19 cellular contexts compared by ENCODE assay signal in genomic region chr5:114649878-114650277, GRCh38.
DNase-seq lines count a peak whose midpoint lies in the region; ATAC-seq lines count a peak whose summit lies in the region.
"Had no signal": no experiment of that assay in that cellular context is flagged by ENCODE, and none has a peak within 500 bp of the region (broad histone marks: within the 10 kb centered on the region; RNA-seq: fewer than 3 reads in every experiment).

No MANE protein-coding gene starts in this region.

- H3K36me3 Mint-ChIP-seq in activated CD4-positive, alpha-beta memory T cell treated with anti-CD3 and anti-CD28 coated beads for 36 hours, result no peaks in the 10 kb centered on the region
- no peaks in the 10 kb centered on the region for H3K36me3 Mint-ChIP-seq in T-helper 17 cell (ENCODE audit: low read depth)

- no peaks in the 10 kb centered on the region for H3K27me3 Mint-ChIP-seq in activated CD4-positive, alpha-beta memory T cell treated with anti-CD3 and anti-CD28 coated beads for 36 hours
- no peaks in the 10 kb centered on the region for H3K27me3 Mint-ChIP-seq in T-helper 17 cell
- H3K27me3 Mint-ChIP-seq: CD4-positive, alpha-beta memory T cell had no signal

- no peak for DNase-seq in activated CD4-positive, alpha-beta memory T cell treated with anti-CD3 and anti-CD28 coated beads for 36 hours
- DNase-seq in T-helper 17 cell, result no peak
- DNase-seq in NCI-H146 (lab: John Stamatoyannopoulos, UW), result no peak
- DNase-seq: 8988T; ACHN; C1 segment of cervical spinal cord; Calu3; CD4-positive, alpha-beta memory T cell; COR-L47; DMS53; DMS79 treated with DMSO at 0.1 percent for 48 hours; GF-D8; GOT3; HFFc6 had no signal

- ATAC-seq in GM18498 (IDR thresholded peaks at IDR 0.05; ENCODE audit: unreplicated experiment) (peak; percentile 47), GM19351 (IDR thresholded peaks at IDR 0.05; ENCODE audit: unreplicated experiment) (peak; percentile 53), HG03432 (IDR thresholded peaks at IDR 0.05; ENCODE audit: unreplicated experiment) (peak; percentile 59), T-helper 17 cell (no peak)
- ATAC-seq: A549 had no signal

- H3K4me1 Mint-ChIP-seq in activated CD4-positive, alpha-beta memory T cell treated with anti-CD3 and anti-CD28 coated beads for 36 hours (ENCODE audit: low read depth), result no peaks in the 10 kb centered on the region
- H3K4me1 Mint-ChIP-seq in T-helper 17 cell, result no peaks in the 10 kb centered on the region
- H3K4me1 Mint-ChIP-seq: CD4-positive, alpha-beta memory T cell had no signal

- CTCF ChIA-PET in activated CD4-positive, alpha-beta memory T cell treated with anti-CD3 and anti-CD28 coated beads for 36 hours (lab: Charles Lee), result no interaction called here

- H3K9me3 ChIP-seq in T-helper 17 cell (ENCODE audit: control insufficient read depth, low read length, poor library complexity, severe bottlenecking), result no peaks in the 10 kb centered on the region
- H3K9me3 ChIP-seq: A549, HAP-1 had no signal

- POLR2A ChIA-PET in activated CD4-positive, alpha-beta memory T cell treated with anti-CD3 and anti-CD28 coated beads for 36 hours (lab: Charles Lee), result no interaction called here

- H3K4me3 Mint-ChIP-seq in activated CD4-positive, alpha-beta memory T cell treated with anti-CD3 and anti-CD28 coated beads for 36 hours, result no peak overlapping the region
- no peak overlapping the region for H3K4me3 Mint-ChIP-seq in T-helper 17 cell
- H3K4me3 Mint-ChIP-seq: CD4-positive, alpha-beta memory T cell; HFFc6 had no signal

- H3K9me3 Mint-ChIP-seq in activated CD4-positive, alpha-beta memory T cell treated with anti-CD3 and anti-CD28 coated beads for 36 hours, result no peaks in the 10 kb centered on the region

- intact Hi-C loops in activated CD4-positive, alpha-beta memory T cell treated with anti-CD3 and anti-CD28 coated beads for 36 hours (cut with micrococcal nuclease), result no loop called here

- H3K27ac Mint-ChIP-seq in activated CD4-positive, alpha-beta memory T cell treated with anti-CD3 and anti-CD28 coated beads for 36 hours, result no peak overlapping the region
- H3K27ac Mint-ChIP-seq in T-helper 17 cell, result no peak overlapping the region
- H3K27ac Mint-ChIP-seq: CD4-positive, alpha-beta memory T cell; HFFc6 had no signal
